In the genomic region with DNA sequence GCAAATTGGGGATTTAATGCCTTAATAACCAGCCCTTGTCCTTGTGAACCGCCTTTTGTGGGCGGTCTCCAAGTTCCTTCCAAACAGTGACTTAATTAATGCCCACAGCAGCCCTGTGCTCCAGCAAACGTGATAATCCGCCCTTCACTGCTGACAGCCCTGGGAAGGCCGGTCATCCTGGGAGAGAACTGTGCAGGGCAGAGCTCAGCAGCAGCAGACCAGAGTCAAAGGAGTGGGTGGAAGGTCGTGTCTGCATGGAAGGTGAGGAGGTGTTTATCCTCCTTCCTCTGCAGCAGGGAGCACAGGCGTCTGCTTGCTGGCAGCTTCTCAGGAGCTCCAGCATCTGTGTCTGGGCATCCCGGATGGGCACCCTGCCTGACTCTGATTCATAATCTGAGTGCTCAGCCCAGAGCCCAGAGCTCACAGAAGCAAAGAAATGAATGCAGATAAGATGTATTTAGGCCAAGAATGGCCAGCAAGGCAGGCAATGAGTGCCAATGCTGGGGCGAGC, we compare ENCODE assay signal across 9 cellular contexts.
DNase-seq lines count a peak whose midpoint lies in the region; ATAC-seq and TF ChIP-seq lines count a peak whose summit lies in the region.
"Had no signal": no experiment of that assay in that cellular context is flagged by ENCODE, and none has a peak within 500 bp of the region (broad histone marks: within the 10 kb centered on the region; RNA-seq: fewer than 3 reads in every experiment).

No MANE protein-coding gene starts in this region.

- DNase-seq in NCI-H446 (lab: John Stamatoyannopoulos, UW) (peak; percentile 89 to 97), caudate nucleus (lab: John Stamatoyannopoulos, UW) (peak in 59 of 61 donors; percentile 16 to 91 (median 76)), iPS-NIHi7 (ENCODE audit: extremely low spot score) (peak; percentile 30), substantia nigra (lab: John Stamatoyannopoulos, UW) (peak in 48 of 49 donors; percentile 13 to 88 (median 70)), SW480 (ENCODE audit: low spot score) (no peak)
- DNase-seq in CD8-positive, alpha-beta T cell, result no peak
- no peak for DNase-seq in activated T-cell treated with anti-CD3 and anti-CD28 coated beads, Interleukin-2, amount 50 U/mL, for 1 hour

- no peaks in the 10 kb centered on the region for H3K9me3 ChIP-seq in CD8-positive, alpha-beta T cell (ENCODE audit: low read length)

- no peak for TF ChIP-seq CTCF in CD8-positive, alpha-beta T cell (IDR thresholded peaks at IDR 0.05)

- no peak overlapping the region for H3K4me3 ChIP-seq in CD8-positive, alpha-beta T cell (ENCODE audit: low read depth, low read length)

- ATAC-seq in CD8-positive, alpha-beta T cell, result no peak
- ATAC-seq in GM19467 (IDR thresholded peaks at IDR 0.05; ENCODE audit: unreplicated experiment), result no peak

- intact Hi-C loops in CD8-positive, alpha-beta T cell (cut with DNase I, micrococcal nuclease), result no loop called here

- H3K27ac Mint-ChIP-seq in CD8-positive, alpha-beta T cell, result no peak overlapping the region
- H3K27ac Mint-ChIP-seq: progenitor cell of endocrine pancreas had no signal

- H3K4me3 Mint-ChIP-seq in CD8-positive, alpha-beta T cell, result no peak overlapping the region

- POLR2A ChIA-PET in CD8-positive, alpha-beta T cell (lab: Charles Lee), result no interaction called here

- H3K27ac ChIP-seq in caudate nucleus (ENCODE audit: low read depth, low read length) (peak overlapping the region; percentile 88), substantia nigra (ENCODE audit: low read depth, low read length, poor library complexity, severe bottlenecking) (peak overlapping the region; percentile 79)
- no peak overlapping the region for H3K27ac ChIP-seq in CD8-positive, alpha-beta T cell (ENCODE audit: low read depth, low read length)

- peaks cover 5% of the 10 kb centered on the region for H3K27me3 Mint-ChIP-seq in CD8-positive, alpha-beta T cell (ENCODE audit: low read depth)

- H3K4me1 ChIP-seq in CD8-positive, alpha-beta T cell (ENCODE audit: insufficient read depth, low read length), result no peaks in the 10 kb centered on the region

- CTCF ChIA-PET in CD8-positive, alpha-beta T cell (lab: Charles Lee), result no interaction called here

- no peaks in the 10 kb centered on the region for H3K27me3 ChIP-seq in CD8-positive, alpha-beta T cell (ENCODE audit: insufficient read depth, low read length)

- no peaks in the 10 kb centered on the region for H3K9me3 Mint-ChIP-seq in CD8-positive, alpha-beta T cell

- H3K4me1 Mint-ChIP-seq in CD8-positive, alpha-beta T cell (ENCODE audit: low read depth), result no peaks in the 10 kb centered on the region

- H3K36me3 Mint-ChIP-seq in CD8-positive, alpha-beta T cell, result no peaks in the 10 kb centered on the region

- H3K36me3 ChIP-seq in CD8-positive, alpha-beta T cell (ENCODE audit: insufficient read depth, low read length), result no peaks in the 10 kb centered on the region

Comparison
In these comparisons a context has a peak if more than half of its experiments do, and no peak if none do; other contexts are left out.
1. DNase-seq: peak in NCI-H446 (2 of 2), caudate nucleus (59 of 61), iPS-NIHi7 (single experiment) and substantia nigra (48 of 49); none in CD8-positive, alpha-beta T cell (0 of 7), SW480 (single experiment) and activated T-cell treated with anti-CD3 and anti-CD28 coated beads, Interleukin-2, amount 50 U/mL, for 1 hour (single experiment).